In the genomic region with DNA sequence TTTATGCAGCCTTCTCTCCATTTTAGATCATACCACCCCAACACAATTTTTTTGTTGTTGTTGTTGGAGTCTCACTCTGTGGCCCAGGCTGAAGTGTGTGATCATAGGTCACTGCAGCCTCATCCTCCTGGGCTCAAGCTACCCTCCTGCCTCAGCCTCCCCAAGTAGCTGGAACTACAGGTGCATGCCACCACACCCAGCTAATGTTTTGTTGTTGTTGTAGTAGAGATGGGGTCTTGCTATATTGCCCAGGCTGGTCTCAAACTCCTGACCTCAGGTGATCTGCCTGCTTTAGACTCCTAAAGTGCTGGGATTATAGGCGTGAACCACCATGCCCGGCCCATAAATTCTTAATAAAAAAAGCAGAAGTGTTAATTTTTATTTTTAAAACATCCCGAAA, we compare ENCODE assay signal across 19 cellular contexts.
A peak's percentile ranks its signal among the peaks of the same experiment; 100 is the strongest.
DNase-seq lines count a peak whose midpoint lies in the region; ATAC-seq, FAIRE-seq and TF ChIP-seq lines count a peak whose summit lies in the region.
"Had no signal": no experiment of that assay in that cellular context is flagged by ENCODE, and none has a peak within 500 bp of the region (broad histone marks: within the 10 kb centered on the region; RNA-seq: fewer than 3 reads in every experiment).

No MANE protein-coding gene starts in this region.

- no peak for ATAC-seq in GM23338
- no peak for ATAC-seq in K562
- ATAC-seq in psoas muscle: no peak
- ATAC-seq: GM12878 had no signal

- peaks cover 45% of the 10 kb centered on the region for H3K4me1 ChIP-seq in GM23338 (ENCODE audit: insufficient read depth)
- H3K4me1 ChIP-seq in K562 (replicated peaks in 1 of 2; ENCODE audit: control insufficient read depth in 2 of 2, insufficient read depth in 2 of 2, low read length in 2 of 2): peaks cover 10 to 11% of the 10 kb centered on the region in 2 experiments; a peak in 4 of 5 replicates
- H3K4me1 ChIP-seq in psoas muscle: peaks cover 26% of the 10 kb centered on the region

- no peak overlapping the region for H2AFZ ChIP-seq in GM23338
- H2AFZ ChIP-seq in K562 (ENCODE audit: low read depth, low read length): no peak overlapping the region

- H3K4me3 Mint-ChIP-seq in GM23338: no peak overlapping the region
- H3K4me3 Mint-ChIP-seq in T-helper 2 cell treated with Interferon-gamma antibody and Interleukin-4, amounts not matched to agents 5 μg/mL and 100 μg/mL, for 36 hours: no peak overlapping the region

- no peaks in the 10 kb centered on the region for H3K79me2 ChIP-seq in GM23338 (replicated peaks; ENCODE audit: insufficient read depth)
- no peaks in the 10 kb centered on the region for H3K79me2 ChIP-seq in K562 (ENCODE audit: control insufficient read depth, insufficient read depth, low read length)

- H3F3A ChIP-seq in GM23338 (replicated peaks; ENCODE audit: low read depth): peaks cover 10% of the 10 kb centered on the region

- no peaks in the 10 kb centered on the region for H3K9me1 ChIP-seq in K562 (ENCODE audit: control insufficient read depth, insufficient read depth, low read length)

- H3K4me3 ChIP-seq in GM23338: no peak overlapping the region
- H3K4me3 ChIP-seq in K562: no peak overlapping the region
- no peak overlapping the region for H3K4me3 ChIP-seq in psoas muscle
- H3K4me3 ChIP-seq in foreskin fibroblast (ENCODE audit: low read depth in 1 of 2, low read length in 2 of 2): no peak overlapping the region
- H3K4me3 ChIP-seq: GM12878, HAP-1 had no signal

- no peak for FAIRE-seq in K562 (lab: Jason Lieb, UNC)
- FAIRE-seq: GM12878, HTR-8/SVneo had no signal

- peaks cover 29% of the 10 kb centered on the region for H3K27me3 Mint-ChIP-seq in GM23338 (ENCODE audit: insufficient read depth, low read depth, poor library complexity)
- no peaks in the 10 kb centered on the region for H3K27me3 Mint-ChIP-seq in T-helper 2 cell treated with Interferon-gamma antibody and Interleukin-4, amounts not matched to agents 5 μg/mL and 100 μg/mL, for 36 hours (ENCODE audit: low read depth)
- H3K27me3 Mint-ChIP-seq: CD4-positive, CD25-positive, alpha-beta regulatory T cell had no signal

- intact Hi-C loops in K562 (cut with micrococcal nuclease): no loop called here
- intact Hi-C loops in psoas muscle (cut with DNase I): no loop called here

- peaks cover 59% of the 10 kb centered on the region for H3K4me1 Mint-ChIP-seq in GM23338
- peaks cover 29% of the 10 kb centered on the region for H3K4me1 Mint-ChIP-seq in T-helper 2 cell treated with Interferon-gamma antibody and Interleukin-4, amounts not matched to agents 5 μg/mL and 100 μg/mL, for 36 hours (ENCODE audit: low read depth)

- CTCF ChIA-PET in K562 (lab: Yijun Ruan, JAX; ENCODE audit: low intra/inter-chr PET ratio): no interaction called here
- CTCF ChIA-PET in RWPE1 (lab: Yijun Ruan, JAX): no interaction called here

- DNase-seq in GM23338 (ENCODE audit: low spot score) (no peak), K562 (ENCODE audit: extremely low read depth in 1 of 4, low spot score in 3 of 4) (no peak), psoas muscle (no peak), foreskin fibroblast (no peak), RWPE1 (ENCODE audit: low spot score) (no peak)
- no peak for DNase-seq in T-helper 2 cell treated with Interferon-gamma antibody and Interleukin-4, amounts not matched to agents 5 μg/mL and 100 μg/mL, for 36 hours (ENCODE audit: low spot score)
- DNase-seq: BE2C; C1 segment of cervical spinal cord; CD4-positive, CD25-positive, alpha-beta regulatory T cell; CD8-positive, alpha-beta memory T cell; COR-L47; DMS 273 treated with DMSO at 0.1 percent for 48 hours; DMS53; DND-41; EL; IMR-90 had no signal

- TF ChIP-seq CTCF in GM23338 (conservative IDR thresholded peaks at IDR 0.05; ENCODE audit: low read depth in 2 of 2) (no peak), K562 (IDR thresholded peaks at IDR 0.05 in 2 of 3, conservative IDR thresholded peaks at IDR 0.05 in 1 of 3; ENCODE audit: insufficient read depth in 2 of 3, low read depth in 1 of 3, low read length in 3 of 3) (no peak), psoas muscle (IDR thresholded peaks at IDR 0.05) (no peak), foreskin fibroblast (IDR thresholded peaks at IDR 0.05; ENCODE audit: low read depth, low read length) (no peak), RWPE1 (conservative IDR thresholded peaks at IDR 0.05; ENCODE audit: low read depth) (no peak)

- peaks cover 7% of the 10 kb centered on the region; the same call in 2 of the 3 replicates for H3K9me3 Mint-ChIP-seq in GM23338
- H3K9me3 Mint-ChIP-seq in T-helper 2 cell treated with Interferon-gamma antibody and Interleukin-4, amounts not matched to agents 5 μg/mL and 100 μg/mL, for 36 hours: no peaks in the 10 kb centered on the region
- H3K9me3 Mint-ChIP-seq: CD4-positive, CD25-positive, alpha-beta regulatory T cell; CD8-positive, alpha-beta memory T cell had no signal

- H3K27ac ChIP-seq in GM23338 (ENCODE audit: low read depth): peak overlapping the region; percentile 84
- no peak overlapping the region for H3K27ac ChIP-seq in K562 (ENCODE audit: extremely low read depth, low read depth, low read length)
- H3K27ac ChIP-seq in psoas muscle: peak overlapping the region; percentile 82
- no peak overlapping the region for H3K27ac ChIP-seq in RWPE1

- in situ Hi-C loops in K562 (cut with MboI): no loop called here

- peaks cover 4% of the 10 kb centered on the region; the same call in 1 of the 2 replicates for H3K9me2 ChIP-seq in GM23338 (ENCODE audit: insufficient read depth)

- no peak overlapping the region for H3K9ac ChIP-seq in K562 (ENCODE audit: insufficient read depth in 1 of 2, low read depth in 2 of 2, low read length in 2 of 2)

- H3K36me3 ChIP-seq in GM23338 (ENCODE audit: insufficient read depth): no peaks in the 10 kb centered on the region; the same call in 1 of the 2 replicates
- no peaks in the 10 kb centered on the region for H3K36me3 ChIP-seq in K562 (ENCODE audit: control insufficient read depth, insufficient read depth, low read length)
- no peaks in the 10 kb centered on the region for H3K36me3 ChIP-seq in psoas muscle (ENCODE audit: insufficient read depth in 1 of 2, low read depth in 1 of 2)
- H3K36me3 ChIP-seq: BE2C had no signal

- H3K27me3 ChIP-seq in GM23338 (ENCODE audit: insufficient read depth) (no peaks in the 10 kb centered on the region), K562 (ENCODE audit: control insufficient read depth in 2 of 2, insufficient read depth in 2 of 2, low read length in 2 of 2) (peaks cover 15 to 39% of the 10 kb centered on the region in 2 experiments; a peak in 4 of 5 replicates), psoas muscle (ENCODE audit: insufficient read depth in 3 of 3, low read length in 2 of 3) (no peaks in the 10 kb centered on the region)
- H3K27me3 ChIP-seq: BE2C had no signal

- WGBS in K562 (ENCODE audit: insufficient coverage, low coverage, missing lambda C conversion rate): 34% methylated on average over 3 of the region's 3 CpGs
- WGBS in psoas muscle, 3 donors: 80 to 97% (median 82%) methylated on average over 3 of the region's 3 CpGs

- H4K20me1 ChIP-seq in GM23338 (replicated peaks; ENCODE audit: insufficient read depth) (no peaks in the 10 kb centered on the region), K562 (replicated peaks; ENCODE audit: control insufficient read depth, insufficient read depth, low read length) (no peaks in the 10 kb centered on the region)

- peaks cover 8% of the 10 kb centered on the region for H3K36me3 Mint-ChIP-seq in GM23338 (ENCODE audit: low read depth)
- H3K36me3 Mint-ChIP-seq in T-helper 2 cell treated with Interferon-gamma antibody and Interleukin-4, amounts not matched to agents 5 μg/mL and 100 μg/mL, for 36 hours (ENCODE audit: low read depth): peaks cover 61% of the 10 kb centered on the region

- no TSS peak for BruUV-seq in K562 (replicated peaks; lab: Mats Ljungman, UMichigan)

- H3K27ac Mint-ChIP-seq in GM23338: no peak overlapping the region
- H3K27ac Mint-ChIP-seq in T-helper 2 cell treated with Interferon-gamma antibody and Interleukin-4, amounts not matched to agents 5 μg/mL and 100 μg/mL, for 36 hours: no peak overlapping the region

- TF ChIP-seq POLR2A in K562 (conservative IDR thresholded peaks at IDR 0.05): no peak

- H3K9me3 ChIP-seq in K562 (replicated peaks; ENCODE audit: control insufficient read depth, insufficient read depth, low read depth, low read length) (no peaks in the 10 kb centered on the region; the same call in 1 of the 2 replicates), psoas muscle (no peaks in the 10 kb centered on the region)
- H3K9me3 ChIP-seq: BE2C, HAP-1 had no signal

- POLR2A ChIA-PET in K562 (lab: Yijun Ruan, JAX): no interaction called here
- POLR2A ChIA-PET in RWPE1 (lab: Yijun Ruan, JAX; ENCODE audit: low non-redundant PET): no interaction called here

- no peak for TF ChIP-seq RAD21 in K562 (CRISPR knock-in tag; conservative IDR thresholded peaks at IDR 0.05 in 1 of 2, IDR thresholded peaks at IDR 0.05 in 1 of 2)

- no peak for TF ChIP-seq EP300 in K562 (IDR thresholded peaks at IDR 0.05; ENCODE audit: low read length)

- H3K4me2 ChIP-seq in GM23338 (peak overlapping the region; percentile 51; the same call in 1 of the 2 replicates), K562 (ENCODE audit: insufficient read depth, low read length) (no peak overlapping the region)

TF ChIP-seq in GM23338, 12 proteins besides CTCF, POLR2A, EP300 and RAD21 (continues in another document):
- no peak for TF ChIP-seq EZH2phosphoT487 (IDR thresholded peaks at IDR 0.05; ENCODE audit: unreplicated experiment)

TF ChIP-seq in K562, 482 proteins besides CTCF, POLR2A, EP300 and RAD21:
- TF ChIP-seq TSC22D4 (tag; IDR thresholded peaks at IDR 0.05): no peak
- peak; percentile 61 for TF ChIP-seq ZNF121 (CRISPR knock-in tag; conservative IDR thresholded peaks at IDR 0.05)

Comparison
In these comparisons a context has a peak if more than half of its experiments do, and no peak if none do; other contexts are left out.
1. H3K27ac ChIP-seq: peak in GM23338 (single experiment) and psoas muscle (single experiment); none in K562 (single experiment) and RWPE1 (single experiment).